ENCODE assay signal across 10 cellular contexts in genomic region chr6:145865175-145865574, GRCh38. TPM values are rescaled to one million over a fixed set of nuclear protein-coding genes. Genes with fewer than 3 reads are reported as not detected.
A peak's percentile ranks its signal among the peaks of the same experiment; 100 is the strongest.
DNase-seq lines count a peak whose midpoint lies in the region; ATAC-seq lines count a peak whose summit lies in the region.
"Had no signal": no experiment of that assay in that cellular context is flagged by ENCODE, and none has a peak within 500 bp of the region (broad histone marks: within the 10 kb centered on the region; RNA-seq: fewer than 3 reads in every experiment).

No MANE protein-coding gene starts in this region.

- peaks cover 0 to 9% (median 0%) of the 10 kb centered on the region in 9 donors for H3K9me3 Mint-ChIP-seq in naive thymus-derived CD8-positive, alpha-beta T cell

- H3K27me3 Mint-ChIP-seq in naive thymus-derived CD8-positive, alpha-beta T cell, result no peaks in the 10 kb centered on the region

- peaks cover 8 to 49% (median 30%) of the 10 kb centered on the region in 4 donors for H3K4me1 Mint-ChIP-seq in naive thymus-derived CD8-positive, alpha-beta T cell

- POLR2A ChIA-PET in naive thymus-derived CD8-positive, alpha-beta T cell (lab: Charles Lee), result no interaction called here

- no peaks in the 10 kb centered on the region for H4K20me1 ChIP-seq in Karpas-422 (ENCODE audit: insufficient read depth, low read depth, low read length)

- H3K36me3 ChIP-seq in Karpas-422 (ENCODE audit: insufficient read depth, low read length), result peaks cover 3% of the 10 kb centered on the region; the same call in 1 of the 2 replicates
- H3K36me3 ChIP-seq: pancreas had no signal

- peak overlapping the region; percentile 82 for H3K4me2 ChIP-seq in Karpas-422 (ENCODE audit: low read depth, low read length, poor library complexity, severe bottlenecking)

- no peaks in the 10 kb centered on the region for H3K9me3 ChIP-seq in Karpas-422 (ENCODE audit: low read length)

- DNase-seq in Karpas-422 (peak; percentile 85), Right ventricle myocardium superior (no peak), NCI-H526 treated with DMSO at 0.1 percent for 48 hours (lab: John Stamatoyannopoulos, UW) (no peak), NCI-H1048 (lab: John Stamatoyannopoulos, UW) (no peak)
- peak in 1 of 10 donors; percentile 11 for DNase-seq in naive thymus-derived CD8-positive, alpha-beta T cell
- no peak for DNase-seq in stimulated activated CD4-positive, alpha-beta T cell treated with anti-CD3 and anti-CD28 coated beads, Interleukin-2, amount 100 ng/mL, for 24 hours
- DNase-seq: pancreas had no signal

- intact Hi-C loops in Right ventricle myocardium superior (cut with DNase I), result no loop called here

- H3K79me2 ChIP-seq in Karpas-422 (ENCODE audit: low read length), result no peaks in the 10 kb centered on the region

- H3K4me3 ChIP-seq in Karpas-422 (ENCODE audit: low read length), result peak overlapping the region; percentile 45
- H3K4me3 ChIP-seq: pancreas had no signal

- peak overlapping the region in 6 of 10 donors; percentile 9 to 41 (median 20) for H3K4me3 Mint-ChIP-seq in naive thymus-derived CD8-positive, alpha-beta T cell

- H2AFZ ChIP-seq in Karpas-422 (ENCODE audit: low read length), result peak overlapping the region; percentile 22; the same call in 1 of the 2 replicates

- no peaks in the 10 kb centered on the region for H3K27me3 ChIP-seq in Karpas-422 (ENCODE audit: low read length)
- H3K27me3 ChIP-seq: pancreas had no signal

- peaks cover 6 to 15% (median 9%) of the 10 kb centered on the region in 3 donors for H3K36me3 Mint-ChIP-seq in naive thymus-derived CD8-positive, alpha-beta T cell

- peak overlapping the region in 8 of 10 donors; percentile 13 to 82 (median 36) for H3K27ac Mint-ChIP-seq in naive thymus-derived CD8-positive, alpha-beta T cell

- H3K27ac ChIP-seq in Karpas-422 (ENCODE audit: low read length), result peak overlapping the region; percentile 98
- H3K27ac ChIP-seq: pancreas had no signal

- H3K9ac ChIP-seq in Karpas-422 (ENCODE audit: low read length), result peak overlapping the region; percentile 57

- ATAC-seq in GM18873 (IDR thresholded peaks at IDR 0.05; ENCODE audit: low FRiP score, unreplicated experiment) (peak; percentile 31), HG02571 (IDR thresholded peaks at IDR 0.05; ENCODE audit: unreplicated experiment) (peak; percentile 40), Right ventricle myocardium superior (ENCODE audit: poor library complexity) (no peak)
- ATAC-seq in naive thymus-derived CD8-positive, alpha-beta T cell, result peak in 1 of 2 donors; percentile 22
- ATAC-seq: Panc1 had no signal

- peaks cover 66% of the 10 kb centered on the region for H3K4me1 ChIP-seq in Karpas-422 (ENCODE audit: low read length)
- H3K4me1 ChIP-seq: pancreas had no signal

- H3K9me2 ChIP-seq in Karpas-422 (replicated peaks; ENCODE audit: insufficient read depth, low read length), result no peaks in the 10 kb centered on the region

RNA-seq across cellular contexts. Expression of gene FBXO30, which starts 50.6 kb away (rescaled TPM):
- 14.2 and 30.6 TPM in 2 replicates for total RNA-seq in Karpas-422 (2014; rRNA removed; shearing (Covaris generic); ENCODE audit: low replicate concordance)
- total RNA-seq in naive thymus-derived CD8-positive, alpha-beta T cell, result 1 to 10 TPM; 4.9 to 5.1 TPM
- under 1 TPM; 0.23 to 0.90 (median 0.81) TPM for polyA plus RNA-seq in naive thymus-derived CD8-positive, alpha-beta T cell
- total RNA-seq in Right ventricle myocardium superior, result 12.8 TPM
